18 cellular contexts compared by ENCODE assay signal in the genomic region with DNA sequence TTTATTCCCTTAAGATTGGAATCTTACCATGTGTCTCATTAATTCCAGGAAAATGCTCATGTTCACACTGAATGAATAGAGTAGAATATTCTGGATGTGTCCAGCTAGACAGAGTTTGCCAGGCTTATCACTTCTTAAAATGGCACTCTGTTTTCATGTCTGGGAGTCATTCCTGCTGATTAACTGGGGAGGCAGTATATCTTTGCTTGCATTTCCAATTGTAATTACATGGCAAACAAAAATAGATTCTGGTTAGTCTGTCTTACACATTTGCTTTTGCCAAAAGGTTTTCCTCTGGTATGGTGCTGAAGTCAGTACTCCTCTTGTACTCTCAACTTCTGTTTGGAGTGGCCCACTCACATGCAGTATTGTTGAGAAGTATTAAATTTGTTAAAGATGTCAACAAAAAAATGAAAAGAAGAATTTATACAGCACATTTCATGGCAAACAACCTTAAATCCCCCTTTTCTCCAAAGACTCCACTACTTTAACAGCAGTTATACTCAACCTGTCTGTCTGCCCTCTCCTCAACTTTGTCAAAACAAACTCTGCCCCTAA.
"Had no signal": no experiment of that assay in that cellular context is flagged by ENCODE, and none has a peak within 500 bp of the region (broad histone marks: within the 10 kb centered on the region; RNA-seq: fewer than 3 reads in every experiment).

No MANE protein-coding gene starts in this region.

- H3K27me3 ChIP-seq: cardiac muscle cell, transverse colon had no signal

- H3K36me3 Mint-ChIP-seq: activated naive CD4-positive, alpha-beta T cell treated with anti-CD3 and anti-CD28 coated beads, Interleukin-2, amount 10 ng/mL, durations not matched to agents 7 days and 5 days; natural killer cell treated with Interleukin-12 subunit alpha and Interleukin-12 subunit beta and Interleukin-15 and Interleukin-18, amount 100 ng/mL, for 72 hours had no signal

- H3K9me3 ChIP-seq: transverse colon had no signal

- H3K4me1 ChIP-seq: transverse colon had no signal

- H3K9me3 Mint-ChIP-seq: activated naive CD4-positive, alpha-beta T cell treated with anti-CD3 and anti-CD28 coated beads, Interleukin-2, amount 10 ng/mL, durations not matched to agents 7 days and 5 days; activated T-helper 2 cell treated with anti-CD3 and anti-CD28 coated beads, Interferon-gamma antibody, Interleukin-2, Interleukin-4, amounts not matched to agents 10 μg/mL and 5 μg/mL and 100 μg/mL, durations not matched to agents 14 hours and 24 hours and 36 hours; natural killer cell treated with Interleukin-12 subunit alpha and Interleukin-12 subunit beta and Interleukin-15 and Interleukin-18, amount 100 ng/mL, for 72 hours had no signal

- H3K27ac Mint-ChIP-seq: activated naive CD4-positive, alpha-beta T cell treated with anti-CD3 and anti-CD28 coated beads, Interleukin-2, amount 10 ng/mL, durations not matched to agents 7 days and 5 days; activated T-helper 2 cell treated with anti-CD3 and anti-CD28 coated beads, Interferon-gamma antibody, Interleukin-2, Interleukin-4, amounts not matched to agents 10 μg/mL and 5 μg/mL and 100 μg/mL, durations not matched to agents 14 hours and 24 hours and 36 hours; natural killer cell treated with Interleukin-12 subunit alpha and Interleukin-12 subunit beta and Interleukin-15 and Interleukin-18, amount 100 ng/mL, for 72 hours had no signal

- H3K27me3 Mint-ChIP-seq: activated naive CD4-positive, alpha-beta T cell treated with anti-CD3 and anti-CD28 coated beads, Interleukin-2, amount 10 ng/mL, durations not matched to agents 7 days and 5 days; natural killer cell treated with Interleukin-12 subunit alpha and Interleukin-12 subunit beta and Interleukin-15 and Interleukin-18, amount 100 ng/mL, for 72 hours had no signal

- ATAC-seq: activated CD4-positive, CD25-positive, alpha-beta regulatory T cell treated with anti-CD3 and anti-CD28 coated beads, Interleukin-2, amount 50 U/mL, for 24 hours; natural killer cell treated with Interleukin-12 subunit alpha and Interleukin-12 subunit beta and Interleukin-15 and Interleukin-18, amount 100 ng/mL, for 72 hours had no signal

- H3K36me3 ChIP-seq: cardiac muscle cell, transverse colon had no signal

- H3K27ac ChIP-seq: cardiac muscle cell, transverse colon had no signal

- H3K4me3 ChIP-seq: cardiac muscle cell, transverse colon had no signal

- H3K4me1 Mint-ChIP-seq: activated naive CD4-positive, alpha-beta T cell treated with anti-CD3 and anti-CD28 coated beads, Interleukin-2, amount 10 ng/mL, durations not matched to agents 7 days and 5 days had no signal

- DNase-seq: activated CD4-positive, alpha-beta T cell treated with anti-CD3 and anti-CD28 coated beads, Interleukin-2, amount 50 U/mL, for 4 hours; activated naive CD4-positive, alpha-beta T cell treated with anti-CD3 and anti-CD28 coated beads, Interleukin-2, amount 10 ng/mL, durations not matched to agents 7 days and 5 days; hypothalamus; kidney; mesenchymal stem cell; nucleus accumbens; right cardiac atrium; small intestine; stimulated activated CD4-positive, alpha-beta T cell treated with anti-CD3 and anti-CD28 coated beads, Interleukin-4, amount 100 ng/mL, for 4 hours; stimulated activated CD8-positive, alpha-beta memory T cell treated with anti-CD3 and anti-CD28 coated beads, Interleukin-4, amount 100 ng/mL, for 48 hours; stimulated activated naive CD4-positive, alpha-beta T cell treated with Interleukin-2 at 50 U/mL for 16 hours; substantia nigra; T-helper 9 cell; transverse colon had no signal

- H3K4me3 Mint-ChIP-seq: activated naive CD4-positive, alpha-beta T cell treated with anti-CD3 and anti-CD28 coated beads, Interleukin-2, amount 10 ng/mL, durations not matched to agents 7 days and 5 days; natural killer cell treated with Interleukin-12 subunit alpha and Interleukin-12 subunit beta and Interleukin-15 and Interleukin-18, amount 100 ng/mL, for 72 hours had no signal
